In genomic region chr1:244116946-244117345, GRCh38 we compare ENCODE assay signal across 30 cellular contexts.
"Had no signal": no experiment of that assay in that cellular context is flagged by ENCODE, and none has a peak within 500 bp of the region (broad histone marks: within the 10 kb centered on the region; RNA-seq: fewer than 3 reads in every experiment).

No MANE protein-coding gene starts in this region.

- H3K27me3 ChIP-seq: pancreas, suprapubic skin, testis, upper lobe of right lung, uterus had no signal

- H3K27ac Mint-ChIP-seq: naive thymus-derived CD4-positive, alpha-beta T cell; natural killer cell; stimulated activated memory B cell treated with anti-CD40 and anti-IgM and Interleukin-4, amounts not matched to agents 10 μg/mL and 1 μg/mL and 100 μg/mL, for 72 hours; stimulated activated naive CD8-positive, alpha-beta T cell treated with anti-CD3 and anti-CD28 coated beads, Interleukin-15, amount 100 ng/mL, for 72 hours; type B pancreatic cell had no signal

- H3K36me3 ChIP-seq: neutrophil, pancreas, prostate gland, spleen, suprapubic skin, tibial artery, transverse colon, upper lobe of right lung, uterus had no signal

- H3K4me3 Mint-ChIP-seq: naive thymus-derived CD4-positive, alpha-beta T cell; natural killer cell; nephron; neural crest cell; stimulated activated memory B cell treated with anti-CD40 and anti-IgM and Interleukin-4, amounts not matched to agents 10 μg/mL and 1 μg/mL and 100 μg/mL, for 72 hours; stimulated activated naive CD8-positive, alpha-beta T cell treated with anti-CD3 and anti-CD28 coated beads, Interleukin-15, amount 100 ng/mL, for 72 hours; type B pancreatic cell had no signal

- H3K4me1 ChIP-seq: pancreas, prostate gland, spleen, suprapubic skin, testis, transverse colon, upper lobe of right lung, uterus had no signal

- H3K4me2 ChIP-seq: smooth muscle cell had no signal

- H3K27ac ChIP-seq: neutrophil, pancreas, prostate gland, skin epidermis, spleen, suprapubic skin, testis, tibial artery, transverse colon, upper lobe of right lung, uterus had no signal

- H3K9me3 Mint-ChIP-seq: natural killer cell; stimulated activated naive CD8-positive, alpha-beta T cell treated with anti-CD3 and anti-CD28 coated beads, Interleukin-15, amount 100 ng/mL, for 72 hours had no signal

- H3K36me3 Mint-ChIP-seq: naive thymus-derived CD4-positive, alpha-beta T cell; natural killer cell; type B pancreatic cell had no signal

- H3K4me1 Mint-ChIP-seq: natural killer cell; stimulated activated memory B cell treated with anti-CD40 and anti-IgM and Interleukin-4, amounts not matched to agents 10 μg/mL and 1 μg/mL and 100 μg/mL, for 72 hours; stimulated activated naive CD8-positive, alpha-beta T cell treated with anti-CD3 and anti-CD28 coated beads, Interleukin-15, amount 100 ng/mL, for 72 hours had no signal

- H3K9me3 ChIP-seq: neutrophil, pancreas, prostate gland, spleen, suprapubic skin, testis, tibial artery, transverse colon, upper lobe of right lung, uterus had no signal

- ATAC-seq: naive thymus-derived CD4-positive, alpha-beta T cell; natural killer cell; pancreas; right cardiac atrium; sciatic nerve; stimulated activated memory B cell treated with anti-CD40 and anti-IgM and Interleukin-4, amounts not matched to agents 10 μg/mL and 1 μg/mL and 100 μg/mL, for 72 hours; stimulated activated naive CD8-positive, alpha-beta T cell treated with anti-CD3 and anti-CD28 coated beads, Interleukin-15, amount 100 ng/mL, for 72 hours; stimulated activated naive CD8-positive, alpha-beta T cell treated with anti-CD3 and anti-CD28 coated beads, Interleukin-15, Interleukin-2, amounts not matched to agents 100 U/mL and 50 U/mL, for 24 hours; upper lobe of right lung had no signal

- FAIRE-seq: pancreas had no signal

- DNase-seq: naive thymus-derived CD4-positive, alpha-beta T cell; natural killer cell; nucleus accumbens; pancreas; right cardiac atrium; spleen; stimulated activated CD4-positive, alpha-beta T cell treated with anti-CD3 and anti-CD28 coated beads, Interleukin-12 subunit alpha, Interleukin-12 subunit beta, amount 100 ng/mL, for 4 hours; stimulated activated CD4-positive, alpha-beta T cell treated with anti-CD3 and anti-CD28 coated beads, Interleukin-1b, Interleukin-23, amount 100 ng/mL, for 48 hours; stimulated activated CD4-positive, alpha-beta T cell treated with anti-CD3 and anti-CD28 coated beads, Interleukin-4, amount 100 ng/mL, for 1 hour; stimulated activated CD4-positive, alpha-beta T cell treated with anti-CD3 and anti-CD28 coated beads, Interleukin-4, amount 100 ng/mL, for 4 hours; stimulated activated CD8-positive, alpha-beta memory T cell treated with anti-CD3 and anti-CD28 coated beads, Interleukin-4, amount 100 ng/mL, for 48 hours; stimulated activated naive CD4-positive, alpha-beta T cell; stimulated activated naive CD8-positive, alpha-beta T cell treated with anti-CD3 and anti-CD28 coated beads, Interleukin-15, amount 100 ng/mL, for 72 hours; stimulated activated naive CD8-positive, alpha-beta T cell treated with anti-CD3 and anti-CD28 coated beads, Interleukin-15, Interleukin-2, amounts not matched to agents 100 U/mL and 50 U/mL, for 24 hours; substantia nigra; testis; tibial artery; transverse colon; upper lobe of right lung; uterus had no signal

- H3K4me3 ChIP-seq: pancreas, prostate gland, skin epidermis, smooth muscle cell, spleen, suprapubic skin, testis, tibial artery, transverse colon, upper lobe of right lung, uterus had no signal

- H3K27me3 Mint-ChIP-seq: type B pancreatic cell had no signal
